ENCODE assay signal across 8 cellular contexts in the genomic region with DNA sequence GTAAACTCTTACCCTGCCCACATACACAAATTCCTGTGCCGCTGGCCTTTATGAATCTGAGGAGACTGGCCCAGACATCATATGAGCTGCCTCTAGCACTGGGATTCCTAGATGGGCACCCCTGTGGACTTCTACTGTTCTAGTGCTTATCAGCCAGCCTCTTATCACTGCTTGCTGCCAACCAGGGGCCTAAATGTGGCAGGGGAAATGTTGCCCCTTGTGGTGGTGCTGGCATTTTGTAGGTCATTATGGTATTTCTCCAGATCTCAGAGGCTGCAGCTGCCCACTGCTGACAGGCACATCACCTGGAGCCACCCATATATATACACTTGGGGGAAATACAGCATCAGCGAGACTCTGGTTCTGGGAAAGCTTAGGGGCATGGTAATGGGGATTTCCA. TPM values are rescaled to one million over a fixed set of nuclear protein-coding genes. Genes with fewer than 3 reads are reported as not detected.
A peak's percentile ranks its signal among the peaks of the same experiment; 100 is the strongest.
DNase-seq lines count a peak whose midpoint lies in the region; ATAC-seq and TF ChIP-seq lines count a peak whose summit lies in the region.

No MANE protein-coding gene starts in this region.

- peaks cover 8% of the 10 kb centered on the region for H3K4me1 ChIP-seq in vagina

- peaks cover 35% of the 10 kb centered on the region for H3K4me1 Mint-ChIP-seq in activated T-helper 1 cell treated with anti-CD3 and anti-CD28 coated beads, Interleukin-12 subunit alpha, Interleukin-12 subunit beta, Interleukin-2, Interleukin-4 antibody, amounts not matched to agents 30 ng/mL and 10 ng/mL and 1 ng/mL, durations not matched to agents 14 hours and 24 hours and 36 hours (ENCODE audit: low read depth)

- peak; percentile 74 for ATAC-seq in HG03442 (IDR thresholded peaks at IDR 0.05; ENCODE audit: unreplicated experiment)

- intact Hi-C loops in activated T-helper 1 cell treated with anti-CD3 and anti-CD28 coated beads, Interleukin-12 subunit alpha, Interleukin-12 subunit beta, Interleukin-2, Interleukin-4 antibody, amounts not matched to agents 30 ng/mL and 10 ng/mL and 1 ng/mL, durations not matched to agents 14 hours and 24 hours and 36 hours (cut with micrococcal nuclease): loop anchor here (10.0 kb wide), 2 partner anchors 763 to 1383 kb away; a partner anchor contains a TSS
- intact Hi-C loops in vagina (cut with DNase I): no loop called here

- no peak overlapping the region for H3K4me3 Mint-ChIP-seq in activated T-helper 1 cell treated with anti-CD3 and anti-CD28 coated beads, Interleukin-12 subunit alpha, Interleukin-12 subunit beta, Interleukin-2, Interleukin-4 antibody, amounts not matched to agents 30 ng/mL and 10 ng/mL and 1 ng/mL, durations not matched to agents 14 hours and 24 hours and 36 hours

- H3K4me3 ChIP-seq in vagina: no peak overlapping the region

- H3K27me3 ChIP-seq in vagina: no peaks in the 10 kb centered on the region

- H3K9me3 Mint-ChIP-seq in activated T-helper 1 cell treated with anti-CD3 and anti-CD28 coated beads, Interleukin-12 subunit alpha, Interleukin-12 subunit beta, Interleukin-2, Interleukin-4 antibody, amounts not matched to agents 30 ng/mL and 10 ng/mL and 1 ng/mL, durations not matched to agents 14 hours and 24 hours and 36 hours: no peaks in the 10 kb centered on the region

- no peak for TF ChIP-seq POLR2A in vagina (IDR thresholded peaks at IDR 0.05)

- H3K27ac ChIP-seq in VCaP (no peak overlapping the region), vagina (no peak overlapping the region)

- DNase-seq in ELF-1 (ENCODE audit: low read depth, low spot score) (peak; percentile 22), midbrain (lab: John Stamatoyannopoulos, UW) (peak; percentile 36), occipital lobe (lab: John Stamatoyannopoulos, UW) (no peak), cerebellar nuclear complex (lab: John Stamatoyannopoulos, UW) (no peak), vagina (ENCODE audit: extremely low spot score in 2 of 2) (no peak)
- no peak for DNase-seq in activated T-helper 1 cell treated with anti-CD3 and anti-CD28 coated beads, Interleukin-12 subunit alpha, Interleukin-12 subunit beta, Interleukin-2, Interleukin-4 antibody, amounts not matched to agents 30 ng/mL and 10 ng/mL and 1 ng/mL, durations not matched to agents 14 hours and 24 hours and 36 hours (ENCODE audit: low spot score)

- TF ChIP-seq CTCF in VCaP (conservative IDR thresholded peaks at IDR 0.05) (peak; percentile 46), vagina (IDR thresholded peaks at IDR 0.05) (no peak)

- no peaks in the 10 kb centered on the region for H3K36me3 ChIP-seq in vagina

- H3K27me3 Mint-ChIP-seq in activated T-helper 1 cell treated with anti-CD3 and anti-CD28 coated beads, Interleukin-12 subunit alpha, Interleukin-12 subunit beta, Interleukin-2, Interleukin-4 antibody, amounts not matched to agents 30 ng/mL and 10 ng/mL and 1 ng/mL, durations not matched to agents 14 hours and 24 hours and 36 hours (ENCODE audit: insufficient read depth): peaks cover 8% of the 10 kb centered on the region

- no peak overlapping the region for H3K27ac Mint-ChIP-seq in activated T-helper 1 cell treated with anti-CD3 and anti-CD28 coated beads, Interleukin-12 subunit alpha, Interleukin-12 subunit beta, Interleukin-2, Interleukin-4 antibody, amounts not matched to agents 30 ng/mL and 10 ng/mL and 1 ng/mL, durations not matched to agents 14 hours and 24 hours and 36 hours

- no peaks in the 10 kb centered on the region for H3K9me3 ChIP-seq in vagina

- H3K36me3 Mint-ChIP-seq in activated T-helper 1 cell treated with anti-CD3 and anti-CD28 coated beads, Interleukin-12 subunit alpha, Interleukin-12 subunit beta, Interleukin-2, Interleukin-4 antibody, amounts not matched to agents 30 ng/mL and 10 ng/mL and 1 ng/mL, durations not matched to agents 14 hours and 24 hours and 36 hours (ENCODE audit: low read depth): peaks cover 13% of the 10 kb centered on the region

RNA-seq across cellular contexts. Expression of a gene that starts 5.4 kb away (rescaled TPM):
- total RNA-seq in activated T-helper 1 cell treated with anti-CD3 and anti-CD28 coated beads, Interleukin-12 subunit alpha, Interleukin-12 subunit beta, Interleukin-2, Interleukin-4 antibody, amounts not matched to agents 30 ng/mL and 10 ng/mL and 1 ng/mL, durations not matched to agents 14 hours and 24 hours and 36 hours: 13.8 and 14.0 TPM in 2 replicates
- total RNA-seq in occipital lobe (20.1 TPM), vagina (4.4 TPM)

RNA-seq across cellular contexts. Expression of a gene that starts 41.7 kb away (rescaled TPM):
- not detected in 2 replicates for total RNA-seq in activated T-helper 1 cell treated with anti-CD3 and anti-CD28 coated beads, Interleukin-12 subunit alpha, Interleukin-12 subunit beta, Interleukin-2, Interleukin-4 antibody, amounts not matched to agents 30 ng/mL and 10 ng/mL and 1 ng/mL, durations not matched to agents 14 hours and 24 hours and 36 hours
- total RNA-seq in occipital lobe (not detected), vagina (149 TPM)

Comparison
In these comparisons a context has a peak if more than half of its experiments do, and no peak if none do; other contexts are left out.
1. DNase-seq: peak in ELF-1 (single experiment) and midbrain (single experiment); none in activated T-helper 1 cell treated with anti-CD3 and anti-CD28 coated beads, Interleukin-12 subunit alpha, Interleukin-12 subunit beta, Interleukin-2, Interleukin-4 antibody, amounts not matched to agents 30 ng/mL and 10 ng/mL and 1 ng/mL, durations not matched to agents 14 hours and 24 hours and 36 hours (single experiment), occipital lobe (single experiment), cerebellar nuclear complex (0 of 2) and vagina (0 of 2).
2. RNA of a gene that starts 41.7 kb away (total RNA-seq): 149 TPM in vagina (single experiment); not detected in activated T-helper 1 cell treated with anti-CD3 and anti-CD28 coated beads, Interleukin-12 subunit alpha, Interleukin-12 subunit beta, Interleukin-2, Interleukin-4 antibody, amounts not matched to agents 30 ng/mL and 10 ng/mL and 1 ng/mL, durations not matched to agents 14 hours and 24 hours and 36 hours and not detected in occipital lobe (single experiment); every median in the first group is over 100 times any median in the second.